ENCODE assay signal across 17 cellular contexts in genomic region chr15:100686021-100686724, GRCh38.
DNase-seq lines count a peak whose midpoint lies in the region; ATAC-seq and TF ChIP-seq lines count a peak whose summit lies in the region.
"Had no signal": no experiment of that assay in that cellular context is flagged by ENCODE, and none has a peak within 500 bp of the region (broad histone marks: within the 10 kb centered on the region; RNA-seq: fewer than 3 reads in every experiment).

No MANE protein-coding gene starts in this region.

- H3K27me3 ChIP-seq in SJSA1 (replicated peaks): no peaks in the 10 kb centered on the region
- peaks cover 0 to 3% (median 0%) of the 10 kb centered on the region in 3 donors for H3K27me3 ChIP-seq in gastrocnemius medialis

- in situ Hi-C loops in gastrocnemius medialis (cut with MboI; ENCODE audit: low sequenced_read_pairs in 4 of 4): no loop called here

- H3K36me3 ChIP-seq in SJSA1 (no peaks in the 10 kb centered on the region), gastrocnemius medialis (no peaks in the 10 kb centered on the region)

- H3K9me3 Mint-ChIP-seq in T-helper 2 cell treated with Interferon-gamma antibody and Interleukin-4, amounts not matched to agents 5 μg/mL and 100 μg/mL, for 36 hours: no peaks in the 10 kb centered on the region
- H3K9me3 Mint-ChIP-seq in activated T-helper 17 cell treated with anti-CD3 and anti-CD28 coated beads, Interleukin-2, amount 50 U/mL, for 72 hours: no peaks in the 10 kb centered on the region
- H3K9me3 Mint-ChIP-seq: natural killer cell treated with Interleukin-12 subunit alpha and Interleukin-12 subunit beta and Interleukin-15 and Interleukin-18, amount 100 ng/mL, for 72 hours had no signal

- H3K9me3 ChIP-seq in SJSA1 (replicated peaks): no peaks in the 10 kb centered on the region
- H3K9me3 ChIP-seq in gastrocnemius medialis: no peaks in the 10 kb centered on the region

- H3K4me1 ChIP-seq in SJSA1 (replicated peaks) (peaks cover 30% of the 10 kb centered on the region), gastrocnemius medialis (no peaks in the 10 kb centered on the region)

- H3K4me1 Mint-ChIP-seq in T-helper 2 cell treated with Interferon-gamma antibody and Interleukin-4, amounts not matched to agents 5 μg/mL and 100 μg/mL, for 36 hours (ENCODE audit: low read depth): peaks cover 1% of the 10 kb centered on the region
- no peaks in the 10 kb centered on the region for H3K4me1 Mint-ChIP-seq in activated T-helper 17 cell treated with anti-CD3 and anti-CD28 coated beads, Interleukin-2, amount 50 U/mL, for 72 hours

- peak; percentile 18 for DNase-seq in D341Med (ENCODE audit: low spot score)
- DNase-seq in SJSA1 (ENCODE audit: low read depth in 1 of 2, low spot score in 2 of 2): no peak
- peak; percentile 55 for DNase-seq in left cardiac atrium
- peak; percentile 41 to 71 for DNase-seq in gastrocnemius medialis
- DNase-seq in T-helper 2 cell treated with Interferon-gamma antibody and Interleukin-4, amounts not matched to agents 5 μg/mL and 100 μg/mL, for 36 hours (ENCODE audit: low spot score): no peak
- DNase-seq in NCI-H446 treated with DMSO at 0.1 percent for 48 hours (lab: John Stamatoyannopoulos, UW): no peak
- DNase-seq: activated CD8-positive, alpha-beta memory T cell treated with anti-CD3 and anti-CD28 coated beads, Interleukin-2, amount 50 U/mL, for 48 hours; H7; hypothalamus; KBM-7; NCI-H1417 treated with DMSO at 0.1 percent for 48 hours; small intestine; stimulated activated naive CD4-positive, alpha-beta T cell treated with Interleukin-2 at 50 U/mL for 16 hours had no signal

- H3K27ac Mint-ChIP-seq in T-helper 2 cell treated with Interferon-gamma antibody and Interleukin-4, amounts not matched to agents 5 μg/mL and 100 μg/mL, for 36 hours: no peak overlapping the region
- no peak overlapping the region for H3K27ac Mint-ChIP-seq in activated T-helper 17 cell treated with anti-CD3 and anti-CD28 coated beads, Interleukin-2, amount 50 U/mL, for 72 hours
- H3K27ac Mint-ChIP-seq: activated naive CD8-positive, alpha-beta T cell; natural killer cell treated with Interleukin-12 subunit alpha and Interleukin-12 subunit beta and Interleukin-15 and Interleukin-18, amount 100 ng/mL, for 72 hours had no signal

- no peaks in the 10 kb centered on the region for H3K27me3 Mint-ChIP-seq in T-helper 2 cell treated with Interferon-gamma antibody and Interleukin-4, amounts not matched to agents 5 μg/mL and 100 μg/mL, for 36 hours (ENCODE audit: low read depth)
- peaks cover 7% of the 10 kb centered on the region for H3K27me3 Mint-ChIP-seq in activated T-helper 17 cell treated with anti-CD3 and anti-CD28 coated beads, Interleukin-2, amount 50 U/mL, for 72 hours

- intact Hi-C loops in left cardiac atrium (cut with DNase I): no loop called here
- intact Hi-C loops in gastrocnemius medialis (cut with DNase I; ENCODE audit: low total_unique reads): loop anchor here (5.0 kb wide), 1 partner anchor 36 kb away; no protein-coding TSS in a partner anchor

- H3K4me3 Mint-ChIP-seq in T-helper 2 cell treated with Interferon-gamma antibody and Interleukin-4, amounts not matched to agents 5 μg/mL and 100 μg/mL, for 36 hours: no peak overlapping the region
- H3K4me3 Mint-ChIP-seq in activated T-helper 17 cell treated with anti-CD3 and anti-CD28 coated beads, Interleukin-2, amount 50 U/mL, for 72 hours: no peak overlapping the region
- H3K4me3 Mint-ChIP-seq: activated naive CD8-positive, alpha-beta T cell; natural killer cell treated with Interleukin-12 subunit alpha and Interleukin-12 subunit beta and Interleukin-15 and Interleukin-18, amount 100 ng/mL, for 72 hours had no signal

- ATAC-seq in left cardiac atrium: peak; percentile 41 to 42
- peak; percentile 36 to 59 for ATAC-seq in gastrocnemius medialis
- no peak for ATAC-seq in HG02588 (IDR thresholded peaks at IDR 0.05; ENCODE audit: unreplicated experiment)
- no peak for ATAC-seq in activated T-helper 17 cell treated with anti-CD3 and anti-CD28 coated beads, Interleukin-2, amount 50 U/mL, for 72 hours (replicated peaks)
- ATAC-seq: natural killer cell treated with Interleukin-12 subunit alpha and Interleukin-12 subunit beta and Interleukin-15 and Interleukin-18, amount 100 ng/mL, for 72 hours had no signal

- H3K27ac ChIP-seq in SJSA1 (peak overlapping the region; percentile 93), gastrocnemius medialis (peak overlapping the region; percentile 51 to 65 (median 62))

- no peak for TF ChIP-seq CTCF in gastrocnemius medialis (IDR thresholded peaks at IDR 0.05 in 4 of 5, conservative IDR thresholded peaks at IDR 0.05 in 1 of 5)

- no peak for TF ChIP-seq POLR2A in gastrocnemius medialis (IDR thresholded peaks at IDR 0.05)

- no peak overlapping the region for H3K4me3 ChIP-seq in SJSA1
- no peak overlapping the region for H3K4me3 ChIP-seq in gastrocnemius medialis

- H3K36me3 Mint-ChIP-seq in T-helper 2 cell treated with Interferon-gamma antibody and Interleukin-4, amounts not matched to agents 5 μg/mL and 100 μg/mL, for 36 hours (ENCODE audit: low read depth): no peaks in the 10 kb centered on the region
- H3K36me3 Mint-ChIP-seq in activated T-helper 17 cell treated with anti-CD3 and anti-CD28 coated beads, Interleukin-2, amount 50 U/mL, for 72 hours (ENCODE audit: low read depth): no peaks in the 10 kb centered on the region
- H3K36me3 Mint-ChIP-seq: activated naive CD8-positive, alpha-beta T cell; natural killer cell treated with Interleukin-12 subunit alpha and Interleukin-12 subunit beta and Interleukin-15 and Interleukin-18, amount 100 ng/mL, for 72 hours had no signal

Comparison
In these comparisons a context has a peak if more than half of its experiments do, and no peak if none do; other contexts are left out.
1. DNase-seq: peak in D341Med (single experiment), left cardiac atrium (single experiment) and gastrocnemius medialis (2 of 2); none in SJSA1 (0 of 2), T-helper 2 cell treated with Interferon-gamma antibody and Interleukin-4, amounts not matched to agents 5 μg/mL and 100 μg/mL, for 36 hours (single experiment) and NCI-H446 treated with DMSO at 0.1 percent for 48 hours (single experiment).
2. ATAC-seq: peak in left cardiac atrium (2 of 2) and gastrocnemius medialis (2 of 2); none in HG02588 (single experiment) and activated T-helper 17 cell treated with anti-CD3 and anti-CD28 coated beads, Interleukin-2, amount 50 U/mL, for 72 hours (single experiment).